Comparison of ENCODE assay signal across 23 cellular contexts in genomic region chr6:159754401-159754800, GRCh38. TPM values are rescaled to one million over a fixed set of nuclear protein-coding genes. Genes with fewer than 3 reads are reported as not detected.
"Had no signal": no experiment of that assay in that cellular context is flagged by ENCODE, and none has a peak within 500 bp of the region (broad histone marks: within the 10 kb centered on the region; RNA-seq: fewer than 3 reads in every experiment).

No MANE protein-coding gene starts in this region.

- H3K9me3 ChIP-seq: adrenal gland, breast epithelium, pancreas, sigmoid colon, spleen, tibial artery had no signal

- H3K27me3 ChIP-seq: adrenal gland, breast epithelium, foreskin keratinocyte, pancreas, sigmoid colon, spleen, tibial artery had no signal

- H3K4me1 ChIP-seq: pancreas, sigmoid colon, spleen had no signal

- DNase-seq: activated CD4-positive, alpha-beta T cell treated with anti-CD3 and anti-CD28 coated beads for 1 hour; activated CD8-positive, alpha-beta memory T cell treated with anti-CD3 and anti-CD28 coated beads for 24 hours; activated CD8-positive, alpha-beta memory T cell treated with anti-CD3 and anti-CD28 coated beads, Interleukin-2, amount 50 U/mL, for 48 hours; activated gamma-delta T cell; adrenal gland; foreskin keratinocyte; hippocampal formation; left cardiac atrium; mesendoderm; naive thymus-derived CD8-positive, alpha-beta T cell; pancreas; sigmoid colon; spleen; stimulated activated CD4-positive, alpha-beta T cell treated with anti-CD3 and anti-CD28 coated beads, Interleukin-4, amount 100 ng/mL, for 4 hours; stimulated activated naive B cell treated with anti-CD40 and anti-IgM and Interleukin-4, amounts not matched to agents 10 μg/mL and 1 μg/mL and 100 μg/mL, for 72 hours; T-helper 1 cell; T1000; tibial artery had no signal

- H3K4me3 ChIP-seq: adrenal gland, breast epithelium, coronary artery, pancreas, sigmoid colon, spleen, tibial artery had no signal

- H3K27me3 Mint-ChIP-seq: activated naive CD4-positive, alpha-beta T cell treated with anti-CD3 and anti-CD28 coated beads, Interleukin-2, amount 50 U/mL, for 24 hours; naive thymus-derived CD8-positive, alpha-beta T cell; stimulated activated naive B cell treated with anti-CD40 and anti-IgM and Interleukin-4, amounts not matched to agents 10 μg/mL and 1 μg/mL and 100 μg/mL, for 72 hours had no signal

- H3K27ac ChIP-seq: adrenal gland, breast epithelium, coronary artery, foreskin keratinocyte, pancreas, sigmoid colon, spleen had no signal

- H3K9me3 Mint-ChIP-seq: activated naive CD4-positive, alpha-beta T cell treated with anti-CD3 and anti-CD28 coated beads, Interleukin-2, amount 50 U/mL, for 24 hours; naive thymus-derived CD8-positive, alpha-beta T cell; stimulated activated naive B cell treated with anti-CD40 and anti-IgM and Interleukin-4, amounts not matched to agents 10 μg/mL and 1 μg/mL and 100 μg/mL, for 72 hours had no signal

- H3K27ac Mint-ChIP-seq: activated naive CD4-positive, alpha-beta T cell treated with anti-CD3 and anti-CD28 coated beads, Interleukin-2, amount 50 U/mL, for 24 hours; stimulated activated naive B cell treated with anti-CD40 and anti-IgM and Interleukin-4, amounts not matched to agents 10 μg/mL and 1 μg/mL and 100 μg/mL, for 72 hours had no signal

- H3K4me3 Mint-ChIP-seq: activated naive CD4-positive, alpha-beta T cell treated with anti-CD3 and anti-CD28 coated beads, Interleukin-2, amount 50 U/mL, for 24 hours; naive thymus-derived CD8-positive, alpha-beta T cell; stimulated activated naive B cell treated with anti-CD40 and anti-IgM and Interleukin-4, amounts not matched to agents 10 μg/mL and 1 μg/mL and 100 μg/mL, for 72 hours had no signal

RNA-seq across cellular contexts. Expression of gene PNLDC1, which starts 45.7 kb away (rescaled TPM):
- total RNA-seq: epithelial cell of proximal tubule, fibroblast of lung had no signal
